22 cellular contexts compared by ENCODE assay signal in genomic region chr15:42759093-42759492, GRCh38.
"Had no signal": no experiment of that assay in that cellular context is flagged by ENCODE, and none has a peak within 500 bp of the region (broad histone marks: within the 10 kb centered on the region; RNA-seq: fewer than 3 reads in every experiment).

No MANE protein-coding gene starts in this region.

- H3K27me3 Mint-ChIP-seq: activated T-cell treated with anti-CD3 and anti-CD28 coated beads, Interleukin-2, amount 50 U/mL, for 24 hours; activated T-helper 17 cell treated with anti-CD3 and anti-CD28 coated beads, Interleukin-2, amount 50 U/mL, for 72 hours; brain; dendritic cell treated with granulocyte-macrophage colony-stimulating factor and Interleukin-4, amounts not matched to agents 40 ng/mL and 50 ng/mL, for 4 days; memory B cell had no signal

- H3K36me3 Mint-ChIP-seq: stimulated activated effector memory CD8-positive, alpha-beta T cell treated with anti-CD3 and anti-CD28 coated beads, Interleukin-12 subunit alpha, Interleukin-12 subunit beta, amount 100 ng/mL, for 72 hours had no signal

- H3K27ac Mint-ChIP-seq: activated naive CD4-positive, alpha-beta T cell treated with anti-CD3 and anti-CD28 coated beads, Interleukin-2, amount 50 U/mL, for 72 hours; activated T-cell treated with anti-CD3 and anti-CD28 coated beads, Interleukin-2, amount 50 U/mL, for 24 hours; activated T-helper 17 cell treated with anti-CD3 and anti-CD28 coated beads, Interleukin-2, amount 50 U/mL, for 72 hours; brain; dendritic cell treated with granulocyte-macrophage colony-stimulating factor and Interleukin-4, amounts not matched to agents 40 ng/mL and 50 ng/mL, for 4 days; memory B cell; stimulated activated effector memory CD8-positive, alpha-beta T cell treated with anti-CD3 and anti-CD28 coated beads, Interleukin-12 subunit alpha, Interleukin-12 subunit beta, amount 100 ng/mL, for 72 hours; T-helper 2 cell treated with Interferon-gamma antibody and Interleukin-4, amounts not matched to agents 5 μg/mL and 100 μg/mL, for 36 hours had no signal

- H3K4me1 Mint-ChIP-seq: brain had no signal

- H3K4me3 Mint-ChIP-seq: activated T-cell treated with anti-CD3 and anti-CD28 coated beads, Interleukin-2, amount 50 U/mL, for 24 hours; activated T-helper 17 cell treated with anti-CD3 and anti-CD28 coated beads, Interleukin-2, amount 50 U/mL, for 72 hours; brain; dendritic cell treated with granulocyte-macrophage colony-stimulating factor and Interleukin-4, amounts not matched to agents 40 ng/mL and 50 ng/mL, for 4 days; memory B cell; stimulated activated effector memory CD8-positive, alpha-beta T cell treated with anti-CD3 and anti-CD28 coated beads, Interleukin-12 subunit alpha, Interleukin-12 subunit beta, amount 100 ng/mL, for 72 hours; T-helper 2 cell treated with Interferon-gamma antibody and Interleukin-4, amounts not matched to agents 5 μg/mL and 100 μg/mL, for 36 hours had no signal

- H3K4me1 ChIP-seq: foreskin keratinocyte, transverse colon, vagina had no signal

- H3K27me3 ChIP-seq: foreskin keratinocyte, transverse colon, vagina had no signal

- DNase-seq: activated CD8-positive, alpha-beta memory T cell treated with anti-CD3 and anti-CD28 coated beads for 24 hours; activated CD8-positive, alpha-beta memory T cell treated with anti-CD3 and anti-CD28 coated beads, Interleukin-2, amount 50 U/mL, for 4 hours; activated T-cell treated with anti-CD3 and anti-CD28 coated beads, Interleukin-2, amount 50 U/mL, for 24 hours; aorta; caudate nucleus; effector CD4-positive, alpha-beta T cell; erythroblast; foreskin keratinocyte; occipital lobe; posterior cingulate gyrus; small intestine; stimulated activated CD4-positive, alpha-beta T cell treated with anti-CD3 and anti-CD28 coated beads, Interleukin-2, amount 100 ng/mL, for 24 hours; transverse colon had no signal

- ATAC-seq: activated naive CD4-positive, alpha-beta T cell treated with anti-CD3 and anti-CD28 coated beads, Interleukin-2, amount 50 U/mL, for 72 hours; activated T-helper 17 cell treated with anti-CD3 and anti-CD28 coated beads, Interleukin-2, amount 50 U/mL, for 72 hours; foreskin keratinocyte; sciatic nerve; stimulated activated effector memory CD8-positive, alpha-beta T cell treated with anti-CD3 and anti-CD28 coated beads, Interleukin-12 subunit alpha, Interleukin-12 subunit beta, amount 100 ng/mL, for 72 hours had no signal

- H3K27ac ChIP-seq: foreskin keratinocyte, transverse colon, vagina had no signal

- H3K4me3 ChIP-seq: transverse colon, vagina had no signal
